Comparison of ENCODE assay signal across 9 cellular contexts in genomic region chr3:194572131-194572789, GRCh38.
DNase-seq lines count a peak whose midpoint lies in the region; ATAC-seq and TF ChIP-seq lines count a peak whose summit lies in the region.
"Had no signal": no experiment of that assay in that cellular context is flagged by ENCODE, and none has a peak within 500 bp of the region (broad histone marks: within the 10 kb centered on the region; RNA-seq: fewer than 3 reads in every experiment).

No MANE protein-coding gene starts in this region.

- no peak overlapping the region for H3K4me2 ChIP-seq in PC-3 (ENCODE audit: low read length)

- in situ Hi-C loops in gastrocnemius medialis (cut with MboI; ENCODE audit: low sequenced_read_pairs in 4 of 4) = no loop called here

- H3K27me3 Mint-ChIP-seq in natural killer cell (ENCODE audit: low read depth in 2 of 2) = peaks cover 28 to 44% of the 10 kb centered on the region in 2 donors

- H3K4me3 ChIP-seq in gastrocnemius medialis (peak overlapping the region in 2 of 4 donors; percentile 0 to 16), PC-3 (ENCODE audit: low read length) (no peak overlapping the region)

- peak overlapping the region; percentile 59 to 74 (median 65) for H3K27ac ChIP-seq in gastrocnemius medialis
- no peak overlapping the region for H3K27ac ChIP-seq in PC-3 (ENCODE audit: low read length)

- H3F3A ChIP-seq in PC-3 (ENCODE audit: low read length, unreplicated experiment) = no peaks in the 10 kb centered on the region

- H3K36me3 ChIP-seq in gastrocnemius medialis (no peaks in the 10 kb centered on the region), PC-3 (ENCODE audit: low read depth, low read length) (no peaks in the 10 kb centered on the region)

- peak; percentile 54 for DNase-seq in GOT3 (lab: John Stamatoyannopoulos, UW)
- DNase-seq in amniotic stem cell (lab: John Stamatoyannopoulos, UW) = peak; percentile 52
- DNase-seq in left cardiac atrium = peak; percentile 88
- peak; percentile 48 to 71 for DNase-seq in gastrocnemius medialis
- DNase-seq in NCI-H510A treated with DMSO at 0.1 percent for 48 hours (lab: John Stamatoyannopoulos, UW) = no peak
- no peak for DNase-seq in PC-3
- no peak for DNase-seq in natural killer cell
- DNase-seq: activated naive CD8-positive, alpha-beta T cell treated with anti-CD3 and anti-CD28 coated beads, Interleukin-2, amount 10 ng/mL, durations not matched to agents 7 days and 5 days had no signal

- no peaks in the 10 kb centered on the region for H3K79me2 ChIP-seq in PC-3 (ENCODE audit: low read length)

- TF ChIP-seq CTCF in gastrocnemius medialis (IDR thresholded peaks at IDR 0.05 in 4 of 5, conservative IDR thresholded peaks at IDR 0.05 in 1 of 5) (no peak), PC-3 (conservative IDR thresholded peaks at IDR 0.05; ENCODE audit: low read depth, low read length) (no peak), natural killer cell (IDR thresholded peaks at IDR 0.05) (no peak)

- no peak overlapping the region for H3K4me3 Mint-ChIP-seq in natural killer cell
- H3K4me3 Mint-ChIP-seq: activated naive CD8-positive, alpha-beta T cell treated with anti-CD3 and anti-CD28 coated beads, Interleukin-2, amount 10 ng/mL, durations not matched to agents 7 days and 5 days had no signal

- H4K20me1 ChIP-seq in PC-3 (ENCODE audit: low read length) = no peaks in the 10 kb centered on the region

- peaks cover 3 to 14% of the 10 kb centered on the region in 2 donors for H3K4me1 ChIP-seq in gastrocnemius medialis
- H3K4me1 ChIP-seq in PC-3 (ENCODE audit: insufficient read depth, low read length) = peaks cover 25% of the 10 kb centered on the region

- no peaks in the 10 kb centered on the region for H3K9me2 ChIP-seq in PC-3 (replicated peaks; ENCODE audit: low read length)

- H3K27me3 ChIP-seq in gastrocnemius medialis = peaks cover 0 to 8% (median 3%) of the 10 kb centered on the region in 3 donors
- H3K27me3 ChIP-seq in PC-3 (ENCODE audit: low read length) = no peaks in the 10 kb centered on the region

- intact Hi-C loops in left cardiac atrium (cut with DNase I) (loop anchor here in 1 of 2 donors (2.0 to 5.0 kb wide), 2 partner anchors 45 to 99 kb away; no protein-coding TSS in a partner anchor), gastrocnemius medialis (cut with DNase I; ENCODE audit: low total_unique reads) (no loop called here), PC-3 (cut with micrococcal nuclease) (loop anchor here (5.0 kb wide), 1 partner anchor 35 kb away; no protein-coding TSS in a partner anchor), natural killer cell (cut with micrococcal nuclease) (loop anchor here (10.0 kb wide), 1 partner anchor 237 kb away; no protein-coding TSS in a partner anchor)

- POLR2A ChIA-PET in PC-3 (lab: Charles Lee; ENCODE audit: unreplicated experiment) = no interaction called here

- CTCF ChIA-PET in PC-3 (lab: Charles Lee) = interaction anchor here (1.2 kb wide), 1 partner anchor 100 kb away, joined by 4 read pairs; no protein-coding TSS in a partner anchor

- no peaks in the 10 kb centered on the region for H3K36me3 Mint-ChIP-seq in natural killer cell
- H3K36me3 Mint-ChIP-seq: activated naive CD8-positive, alpha-beta T cell treated with anti-CD3 and anti-CD28 coated beads, Interleukin-2, amount 10 ng/mL, durations not matched to agents 7 days and 5 days had no signal

- H2AFZ ChIP-seq in PC-3 (ENCODE audit: low read length) = no peak overlapping the region

- H3K9ac ChIP-seq in PC-3 (ENCODE audit: low read length) = no peak overlapping the region

- H3K9me3 Mint-ChIP-seq in natural killer cell = no peaks in the 10 kb centered on the region
- H3K9me3 Mint-ChIP-seq: activated naive CD8-positive, alpha-beta T cell treated with anti-CD3 and anti-CD28 coated beads, Interleukin-2, amount 10 ng/mL, durations not matched to agents 7 days and 5 days had no signal

- peak in 1 of 2 donors; percentile 34 for TF ChIP-seq POLR2A in gastrocnemius medialis (IDR thresholded peaks at IDR 0.05)

- BruUV-seq in PC-3 (replicated peaks; lab: Mats Ljungman, UMichigan) = no TSS peak

- no peaks in the 10 kb centered on the region for H3K4me1 Mint-ChIP-seq in natural killer cell
- H3K4me1 Mint-ChIP-seq: activated naive CD8-positive, alpha-beta T cell treated with anti-CD3 and anti-CD28 coated beads, Interleukin-2, amount 10 ng/mL, durations not matched to agents 7 days and 5 days had no signal

- H3K27ac Mint-ChIP-seq in natural killer cell = no peak overlapping the region
- H3K27ac Mint-ChIP-seq: activated naive CD8-positive, alpha-beta T cell treated with anti-CD3 and anti-CD28 coated beads, Interleukin-2, amount 10 ng/mL, durations not matched to agents 7 days and 5 days had no signal

- H3K9me3 ChIP-seq in gastrocnemius medialis = no peaks in the 10 kb centered on the region
- no peaks in the 10 kb centered on the region for H3K9me3 ChIP-seq in PC-3 (ENCODE audit: low read length)

- ATAC-seq in left cardiac atrium (peak; percentile 64 to 71), gastrocnemius medialis (peak; percentile 66 to 67), PC-3 (no peak), HG03565 (IDR thresholded peaks at IDR 0.05; ENCODE audit: unreplicated experiment) (no peak), natural killer cell (no peak)

Comparison
In these comparisons a context has a peak if more than half of its experiments do, and no peak if none do; other contexts are left out.
1. DNase-seq: peak in GOT3 (single experiment), amniotic stem cell (single experiment), left cardiac atrium (single experiment) and gastrocnemius medialis (2 of 2); none in NCI-H510A treated with DMSO at 0.1 percent for 48 hours (single experiment), PC-3 (single experiment) and natural killer cell (single experiment).
2. ATAC-seq: peak in left cardiac atrium (2 of 2) and gastrocnemius medialis (2 of 2); none in PC-3 (single experiment), HG03565 (single experiment) and natural killer cell (0 of 3).